In the genomic region with DNA sequence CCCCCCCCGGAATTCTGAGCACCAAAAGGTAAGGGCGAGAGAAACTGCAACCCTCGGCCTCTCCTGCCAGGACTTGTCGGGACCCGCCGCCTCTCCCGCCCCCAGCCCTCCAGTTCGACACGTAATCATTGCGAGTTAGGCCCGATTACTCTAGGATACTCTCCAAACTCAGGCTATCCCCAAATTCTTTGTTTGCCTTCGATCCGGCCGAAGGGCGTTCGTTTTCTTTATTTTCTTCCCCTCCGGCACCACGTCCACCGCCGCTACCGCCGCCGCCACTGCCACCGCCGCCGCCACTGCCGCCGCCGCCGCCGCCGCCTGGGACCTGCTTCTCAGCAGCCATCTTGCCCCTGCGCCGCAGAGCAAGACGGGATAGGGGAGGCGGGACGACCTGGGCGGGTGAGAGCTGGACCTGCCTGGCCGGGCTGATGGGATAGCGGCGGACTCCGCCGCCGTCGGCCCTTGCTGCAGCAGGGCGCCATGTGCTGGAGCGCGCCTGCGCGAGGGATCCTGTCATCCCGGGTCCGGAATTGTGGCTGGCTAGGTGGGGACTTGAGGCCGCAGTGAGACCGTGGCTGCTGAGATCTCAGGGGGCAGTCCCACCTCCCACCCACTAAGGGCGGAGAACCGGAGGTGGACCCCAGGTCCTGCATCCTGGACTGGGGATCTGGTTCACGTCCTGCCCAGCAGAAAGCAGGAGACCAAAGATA, we compare ENCODE assay signal across 1 cellular context.
A peak's percentile ranks its signal among the peaks of the same experiment; 100 is the strongest.
TF ChIP-seq lines count a peak whose summit lies in the region.

Gene SRP68 (minus strand): TSS at position 369 of the 710 bp plus-strand sequence. CDS start 26 bp downstream, at position 343.

TF ChIP-seq in K562, 482 proteins besides CTCF, POLR2A, EP300 and RAD21 (continued from another document and continues in another):
- TF ChIP-seq, protein P1, sequence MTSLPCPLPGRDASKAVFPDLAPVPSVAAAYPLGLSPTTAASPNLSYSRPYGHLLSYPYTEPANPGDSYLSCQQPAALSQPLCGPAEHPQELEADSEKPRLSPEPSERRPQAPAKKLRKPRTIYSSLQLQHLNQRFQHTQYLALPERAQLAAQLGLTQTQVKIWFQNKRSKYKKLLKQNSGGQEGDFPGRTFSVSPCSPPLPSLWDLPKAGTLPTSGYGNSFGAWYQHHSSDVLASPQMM (CRISPR knock-in tag; IDR thresholded peaks at IDR 0.05), result no peak
- no peak for TF ChIP-seq ZSCAN29 (IDR thresholded peaks at IDR 0.05)
- no peak for TF ChIP-seq PRDM10 (IDR thresholded peaks at IDR 0.05; ENCODE audit: partially characterized antibody)
- no peak for TF ChIP-seq POU5F1 (IDR thresholded peaks at IDR 0.05; ENCODE audit: borderline replicate concordance, low read depth, low read length, partially characterized antibody)
- TF ChIP-seq EHMT2 (IDR thresholded peaks at IDR 0.05), result no peak
- no peak; a peak in 1 of 4 replicates for TF ChIP-seq SIN3A (IDR thresholded peaks at IDR 0.05; ENCODE audit: borderline replicate concordance in 2 of 2, control insufficient read depth in 1 of 2, low read depth in 2 of 2, low read length in 2 of 2)
- peak; percentile 82 for TF ChIP-seq HMGXB4 (CRISPR knock-in tag; IDR thresholded peaks at IDR 0.05)
- TF ChIP-seq ZNF224 (CRISPR knock-in tag; IDR thresholded peaks at IDR 0.05), result peak; percentile 21; the same call in 1 of the 2 replicates
- TF ChIP-seq TAF1 (IDR thresholded peaks at IDR 0.05; ENCODE audit: control insufficient read depth, extremely low read depth, insufficient read depth, low read length, severe bottlenecking), result peak; percentile 96
- no peak for TF ChIP-seq PBX2 (CRISPR knock-in tag; IDR thresholded peaks at IDR 0.05; ENCODE audit: low read depth)
- TF ChIP-seq PBX2 (tag; conservative IDR thresholded peaks at IDR 0.05; ENCODE audit: low read depth), result no peak
- TF ChIP-seq SMAD4 (CRISPR knock-in tag; conservative IDR thresholded peaks at IDR 0.05), result peak; percentile 62; the same call in 1 of the 2 replicates
- TF ChIP-seq TSC22D4 (tag; IDR thresholded peaks at IDR 0.05), result no peak
- TF ChIP-seq NRF1 (conservative IDR thresholded peaks at IDR 0.05 in 1 of 2, IDR thresholded peaks at IDR 0.05 in 1 of 2), result peak; percentile 93 to 94
- no peak; the same call in 1 of the 2 replicates for TF ChIP-seq ZKSCAN1 (IDR thresholded peaks at IDR 0.05; ENCODE audit: low read depth, low read length)
- no peak for TF ChIP-seq ZNF124 (CRISPR knock-in tag; IDR thresholded peaks at IDR 0.05)
- no peak for TF ChIP-seq PYGO2 (tag; IDR thresholded peaks at IDR 0.05)
- no peak for TF ChIP-seq PHTF2 (CRISPR knock-in tag; IDR thresholded peaks at IDR 0.05)
- peak; percentile 61; the same call in 1 of the 2 replicates for TF ChIP-seq NR3C1 (CRISPR knock-in tag; IDR thresholded peaks at IDR 0.05)
- no peak for TF ChIP-seq NFE2L1 (tag; IDR thresholded peaks at IDR 0.05; ENCODE audit: borderline replicate concordance, low read depth)
- TF ChIP-seq SMARCA5 (IDR thresholded peaks at IDR 0.05), result no peak
- TF ChIP-seq MEF2D (tag; conservative IDR thresholded peaks at IDR 0.05; ENCODE audit: low read depth), result no peak
- no peak for TF ChIP-seq NFYB (IDR thresholded peaks at IDR 0.05; ENCODE audit: extremely low read depth, insufficient read length)
- no peak for TF ChIP-seq NR2F6 (CRISPR knock-in tag; IDR thresholded peaks at IDR 0.05)
- TF ChIP-seq SMAD2 (IDR thresholded peaks at IDR 0.05; ENCODE audit: low read depth, low read length), result no peak
- TF ChIP-seq, protein P2, sequence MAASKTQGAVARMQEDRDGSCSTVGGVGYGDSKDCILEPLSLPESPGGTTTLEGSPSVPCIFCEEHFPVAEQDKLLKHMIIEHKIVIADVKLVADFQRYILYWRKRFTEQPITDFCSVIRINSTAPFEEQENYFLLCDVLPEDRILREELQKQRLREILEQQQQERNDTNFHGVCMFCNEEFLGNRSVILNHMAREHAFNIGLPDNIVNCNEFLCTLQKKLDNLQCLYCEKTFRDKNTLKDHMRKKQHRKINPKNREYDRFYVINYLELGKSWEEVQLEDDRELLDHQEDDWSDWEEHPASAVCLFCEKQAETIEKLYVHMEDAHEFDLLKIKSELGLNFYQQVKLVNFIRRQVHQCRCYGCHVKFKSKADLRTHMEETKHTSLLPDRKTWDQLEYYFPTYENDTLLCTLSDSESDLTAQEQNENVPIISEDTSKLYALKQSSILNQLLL (CRISPR knock-in tag; IDR thresholded peaks at IDR 0.05; ENCODE audit: borderline replicate concordance), result no peak
- no peak for TF ChIP-seq ZNF146 (CRISPR knock-in tag; IDR thresholded peaks at IDR 0.05; ENCODE audit: unreplicated experiment)
- no peak for TF ChIP-seq ATF1 (CRISPR knock-in tag; IDR thresholded peaks at IDR 0.05)
- peak; percentile 63 for TF ChIP-seq ATF1 (tag; IDR thresholded peaks at IDR 0.05)
- no peak for TF ChIP-seq ZNF655 (CRISPR knock-in tag; IDR thresholded peaks at IDR 0.05)
- peak; percentile 83 for TF ChIP-seq PHF20 (IDR thresholded peaks at IDR 0.05; ENCODE audit: partially characterized antibody)
- TF ChIP-seq ZBTB17 (CRISPR knock-in tag; IDR thresholded peaks at IDR 0.05), result 0 out of 2 replicates have a peak, but pooled peaks have one; percentile 43
- peak; percentile 78 for TF ChIP-seq TAF9B (IDR thresholded peaks at IDR 0.05; ENCODE audit: partially characterized antibody)
- no peak for TF ChIP-seq ZSCAN32 (CRISPR knock-in tag; IDR thresholded peaks at IDR 0.05)
- no peak for TF ChIP-seq FOXM1 (IDR thresholded peaks at IDR 0.05; ENCODE audit: low read depth)
- TF ChIP-seq FOXM1 (CRISPR knock-in tag; IDR thresholded peaks at IDR 0.05; ENCODE audit: low read depth), result no peak
- TF ChIP-seq, protein P3, sequence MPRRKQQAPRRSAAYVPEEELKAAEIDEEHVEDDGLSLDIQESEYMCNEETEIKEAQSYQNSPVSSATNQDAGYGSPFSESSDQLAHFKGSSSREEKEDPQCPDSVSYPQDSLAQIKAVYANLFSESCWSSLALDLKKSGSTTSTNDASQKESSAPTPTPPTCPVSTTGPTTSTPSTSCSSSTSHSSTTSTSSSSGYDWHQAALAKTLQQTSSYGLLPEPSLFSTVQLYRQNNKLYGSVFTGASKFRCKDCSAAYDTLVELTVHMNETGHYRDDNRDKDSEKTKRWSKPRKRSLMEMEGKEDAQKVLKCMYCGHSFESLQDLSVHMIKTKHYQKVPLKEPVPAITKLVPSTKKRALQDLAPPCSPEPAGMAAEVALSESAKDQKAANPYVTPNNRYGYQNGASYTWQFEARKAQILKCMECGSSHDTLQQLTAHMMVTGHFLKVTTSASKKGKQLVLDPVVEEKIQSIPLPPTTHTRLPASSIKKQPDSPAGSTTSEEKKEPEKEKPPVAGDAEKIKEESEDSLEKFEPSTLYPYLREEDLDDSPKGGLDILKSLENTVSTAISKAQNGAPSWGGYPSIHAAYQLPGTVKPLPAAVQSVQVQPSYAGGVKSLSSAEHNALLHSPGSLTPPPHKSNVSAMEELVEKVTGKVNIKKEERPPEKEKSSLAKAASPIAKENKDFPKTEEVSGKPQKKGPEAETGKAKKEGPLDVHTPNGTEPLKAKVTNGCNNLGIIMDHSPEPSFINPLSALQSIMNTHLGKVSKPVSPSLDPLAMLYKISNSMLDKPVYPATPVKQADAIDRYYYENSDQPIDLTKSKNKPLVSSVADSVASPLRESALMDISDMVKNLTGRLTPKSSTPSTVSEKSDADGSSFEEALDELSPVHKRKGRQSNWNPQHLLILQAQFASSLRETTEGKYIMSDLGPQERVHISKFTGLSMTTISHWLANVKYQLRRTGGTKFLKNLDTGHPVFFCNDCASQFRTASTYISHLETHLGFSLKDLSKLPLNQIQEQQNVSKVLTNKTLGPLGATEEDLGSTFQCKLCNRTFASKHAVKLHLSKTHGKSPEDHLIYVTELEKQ (CRISPR knock-in tag; IDR thresholded peaks at IDR 0.05), result no peak
- TF ChIP-seq SMAD3 (CRISPR knock-in tag; conservative IDR thresholded peaks at IDR 0.05), result 0 out of 2 replicates have a peak, but pooled peaks have one; percentile 27
- peak; percentile 76; the same call in 1 of the 2 replicates for TF ChIP-seq ESRRA (IDR thresholded peaks at IDR 0.05; ENCODE audit: borderline replicate concordance, low read depth)
- TF ChIP-seq ZNF175 (CRISPR knock-in tag; IDR thresholded peaks at IDR 0.05; ENCODE audit: low read depth), result no peak
- TF ChIP-seq LEF1 (IDR thresholded peaks at IDR 0.05), result no peak
- TF ChIP-seq ZNF79 (CRISPR knock-in tag; IDR thresholded peaks at IDR 0.05; ENCODE audit: low read depth), result no peak
- no peak for TF ChIP-seq ZNF707 (CRISPR knock-in tag; conservative IDR thresholded peaks at IDR 0.05)
- TF ChIP-seq KLF13 (tag; IDR thresholded peaks at IDR 0.05; ENCODE audit: borderline replicate concordance, low read depth), result no peak
- no peak for TF ChIP-seq ETV1 (tag; conservative IDR thresholded peaks at IDR 0.05; ENCODE audit: low read depth)
- TF ChIP-seq, protein P4, sequence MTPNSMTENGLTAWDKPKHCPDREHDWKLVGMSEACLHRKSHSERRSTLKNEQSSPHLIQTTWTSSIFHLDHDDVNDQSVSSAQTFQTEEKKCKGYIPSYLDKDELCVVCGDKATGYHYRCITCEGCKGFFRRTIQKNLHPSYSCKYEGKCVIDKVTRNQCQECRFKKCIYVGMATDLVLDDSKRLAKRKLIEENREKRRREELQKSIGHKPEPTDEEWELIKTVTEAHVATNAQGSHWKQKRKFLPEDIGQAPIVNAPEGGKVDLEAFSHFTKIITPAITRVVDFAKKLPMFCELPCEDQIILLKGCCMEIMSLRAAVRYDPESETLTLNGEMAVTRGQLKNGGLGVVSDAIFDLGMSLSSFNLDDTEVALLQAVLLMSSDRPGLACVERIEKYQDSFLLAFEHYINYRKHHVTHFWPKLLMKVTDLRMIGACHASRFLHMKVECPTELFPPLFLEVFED (CRISPR knock-in tag; conservative IDR thresholded peaks at IDR 0.05), result no peak
- peak; percentile 71; the same call in 1 of the 2 replicates for TF ChIP-seq ZNF511 (CRISPR knock-in tag; IDR thresholded peaks at IDR 0.05)
